In genomic region chr12:30701056-30701455, GRCh38 we compare ENCODE assay signal across 16 cellular contexts. TPM values are rescaled to one million over a fixed set of nuclear protein-coding genes. Genes with fewer than 3 reads are reported as not detected.
A peak's percentile ranks its signal among the peaks of the same experiment; 100 is the strongest.
DNase-seq lines count a peak whose midpoint lies in the region; FAIRE-seq and TF ChIP-seq lines count a peak whose summit lies in the region.
"Had no signal": no experiment of that assay in that cellular context is flagged by ENCODE, and none has a peak within 500 bp of the region (broad histone marks: within the 10 kb centered on the region; RNA-seq: fewer than 3 reads in every experiment).

No MANE protein-coding gene starts in this region.

- no peak for TF ChIP-seq CTCF in fibroblast of mammary gland (conservative IDR thresholded peaks at IDR 0.05; ENCODE audit: control insufficient read depth, insufficient read depth, low read depth, low read length)
- no peak for TF ChIP-seq CTCF in lower leg skin (IDR thresholded peaks at IDR 0.05)

- peak; percentile 57 for FAIRE-seq in H54 (lab: Jason Lieb, UNC)
- FAIRE-seq: D721Med, G401.6, RCC 7860 had no signal

- TF ChIP-seq POLR2A in H54 (IDR thresholded peaks at IDR 0.05; ENCODE audit: low read depth, low read length) (no peak), lower leg skin (IDR thresholded peaks at IDR 0.05) (no peak)

- DNase-seq in H54 (ENCODE audit: insufficient read length, low spot score) = no peak
- DNase-seq in NCI-H1694 treated with DMSO at 0.1 percent for 48 hours (lab: John Stamatoyannopoulos, UW) = peak; percentile 86
- peak; percentile 28 for DNase-seq in fibroblast of mammary gland (ENCODE audit: low read depth)
- DNase-seq in superior temporal gyrus (ENCODE audit: extremely low spot score) = peak; percentile 59
- no peak for DNase-seq in lower leg skin (ENCODE audit: low spot score in 2 of 2)
- DNase-seq in HUDEP-2 (lab: John Stamatoyannopoulos, UW; ENCODE audit: unreplicated experiment in 76 of 76) = no peak
- DNase-seq in effector CD8-positive, alpha-beta T cell (lab: John Stamatoyannopoulos, UW) = no peak
- DNase-seq: KBM-7; MV-4-11; NCI-H187 treated with DMSO at 0.1 percent for 48 hours; NCI-H748 treated with DMSO at 0.1 percent for 48 hours; NK-92 treated with Interleukin-12 subunit alpha and Interleukin-12 subunit beta, amount 100 ng/mL, for 24 hours had no signal

- intact Hi-C loops in lower leg skin (cut with DNase I; ENCODE audit: low total_unique reads) = no loop called here

- H3K4me3 ChIP-seq in fibroblast of mammary gland (ENCODE audit: control insufficient read depth, low read depth, low read length) (no peak overlapping the region), lower leg skin (ENCODE audit: low read depth, poor library complexity, severe bottlenecking) (no peak overlapping the region)
- H3K4me3 ChIP-seq: HAP-1 had no signal

RNA-seq across cellular contexts. Expression of gene IPO8, which starts 5.4 kb away (rescaled TPM):
- 10 to 100 TPM; 17.0 to 29.2 (median 21.3) TPM for total RNA-seq in lower leg skin

RNA-seq across cellular contexts. Expression of gene CAPRIN2, which starts 53.7 kb away (rescaled TPM):
- 10 to 100 TPM; 12.1 to 29.0 (median 16.2) TPM for total RNA-seq in lower leg skin

Comparison
In these comparisons a context has a peak if more than half of its experiments do, and no peak if none do; other contexts are left out.
1. DNase-seq: peak in NCI-H1694 treated with DMSO at 0.1 percent for 48 hours (single experiment), fibroblast of mammary gland (single experiment) and superior temporal gyrus (single experiment); none in H54 (single experiment), lower leg skin (0 of 2), HUDEP-2 (0 of 76) and effector CD8-positive, alpha-beta T cell (single experiment).